1 cellular context compared by ENCODE assay signal in genomic region chr3:51941798-51942602, GRCh38.
TF ChIP-seq lines count a peak whose summit lies in the region.

PARP3 (plus strand) TSS chr3:51942363; CDS start chr3:51943356, 993 bp downstream.
RRP9 (minus strand) TSS chr3:51941904; CDS start chr3:51941867, 37 bp downstream.

TF ChIP-seq in GM12878, 131 proteins besides CTCF, POLR2A, EP300 and RAD21 (continued from another document and continues in another):
- no peak for TF ChIP-seq BCLAF1 (IDR thresholded peaks at IDR 0.05)
- peak; percentile 99; the same call in 1 of the 2 replicates for TF ChIP-seq HDGF (IDR thresholded peaks at IDR 0.05)
- TF ChIP-seq ZZZ3 (IDR thresholded peaks at IDR 0.05; ENCODE audit: control insufficient read depth, insufficient read length, low read depth): no peak
- no peak for TF ChIP-seq ATF3 (IDR thresholded peaks at IDR 0.05; ENCODE audit: borderline replicate concordance, extremely low read depth, low read depth, low read length)
- no peak for TF ChIP-seq TARDBP (IDR thresholded peaks at IDR 0.05; ENCODE audit: borderline replicate concordance)
- peak; percentile 93 for TF ChIP-seq SIN3A (IDR thresholded peaks at IDR 0.05; ENCODE audit: low read depth, low read length)
- peak; percentile 76 for TF ChIP-seq SMC3 (IDR thresholded peaks at IDR 0.05; ENCODE audit: borderline replicate concordance, low read length)
- peak; percentile 76 for TF ChIP-seq BACH1 (IDR thresholded peaks at IDR 0.05; ENCODE audit: borderline replicate concordance)
- no peak for TF ChIP-seq WRNIP1 (IDR thresholded peaks at IDR 0.05; ENCODE audit: borderline replicate concordance, low read depth, low read length)
- no peak; the same call in 1 of the 2 replicates for TF ChIP-seq MEF2A (IDR thresholded peaks at IDR 0.05; ENCODE audit: insufficient read depth, low read depth, low read length)
- no peak for TF ChIP-seq FOXM1 (IDR thresholded peaks at IDR 0.05; ENCODE audit: low read depth, low read length)
- TF ChIP-seq CUX1 (IDR thresholded peaks at IDR 0.05; ENCODE audit: insufficient replicate concordance, low read depth, low read length): no peak
- peak; percentile 69; the same call in 1 of the 2 replicates for TF ChIP-seq IKZF1 (conservative IDR thresholded peaks at IDR 0.05)
- peak; percentile 35; the same call in 1 of the 2 replicates for TF ChIP-seq MYB (IDR thresholded peaks at IDR 0.05; ENCODE audit: borderline replicate concordance, low read depth, low read length)
- no peak for TF ChIP-seq MTA2 (IDR thresholded peaks at IDR 0.05; ENCODE audit: low read depth)
- TF ChIP-seq PBX3 (IDR thresholded peaks at IDR 0.05; ENCODE audit: insufficient replicate concordance, low read depth, low read length): peak; percentile 27
- TF ChIP-seq ZBTB33 (IDR thresholded peaks at IDR 0.05): no peak
- TF ChIP-seq REST (IDR thresholded peaks at IDR 0.05; ENCODE audit: low read depth, low read length): 0 out of 2 replicates have a peak, but pooled peaks have one; percentile 5
- no peak for TF ChIP-seq ZNF622 (IDR thresholded peaks at IDR 0.05)
- TF ChIP-seq ZBTB11 (CRISPR knock-in tag; IDR thresholded peaks at IDR 0.05): no peak
- peak; percentile 83 for TF ChIP-seq ELK1 (IDR thresholded peaks at IDR 0.05; ENCODE audit: low read depth, low read length)
- no peak for TF ChIP-seq KAT2A (conservative IDR thresholded peaks at IDR 0.05; ENCODE audit: control insufficient read depth, low read depth, low read length)
- no peak for TF ChIP-seq PAX8 (IDR thresholded peaks at IDR 0.05)
- no peak for TF ChIP-seq SMAD5 (IDR thresholded peaks at IDR 0.05; ENCODE audit: low read depth)
- TF ChIP-seq E4F1 (IDR thresholded peaks at IDR 0.05; ENCODE audit: borderline replicate concordance, partially characterized antibody): peak; percentile 75
- peak; percentile 58; the same call in 1 of the 2 replicates for TF ChIP-seq RFX5 (IDR thresholded peaks at IDR 0.05; ENCODE audit: low read depth, low read length)
- TF ChIP-seq DPF2 (IDR thresholded peaks at IDR 0.05): peak; percentile 44
- TF ChIP-seq CHD2 (IDR thresholded peaks at IDR 0.05; ENCODE audit: borderline replicate concordance, low read depth, low read length): peak; percentile 91
- TF ChIP-seq ATF7 (IDR thresholded peaks at IDR 0.05; ENCODE audit: low read depth): no peak
- TF ChIP-seq HCFC1 (IDR thresholded peaks at IDR 0.05; ENCODE audit: low read length): peak; percentile 30; the same call in 1 of the 2 replicates
- no peak; the same call in 1 of the 2 replicates for TF ChIP-seq PML (IDR thresholded peaks at IDR 0.05; ENCODE audit: low read length)
- TF ChIP-seq NFXL1 (IDR thresholded peaks at IDR 0.05; ENCODE audit: borderline replicate concordance): no peak
- no peak for TF ChIP-seq ZNF274 (IDR thresholded peaks at IDR 0.05; ENCODE audit: insufficient read depth, insufficient read length)
- peak; percentile 50; the same call in 1 of the 2 replicates for TF ChIP-seq NFYA (IDR thresholded peaks at IDR 0.05; ENCODE audit: borderline replicate concordance, low read depth, low read length)
